8 cellular contexts compared by ENCODE assay signal in genomic region chr1:210232524-210233215, GRCh38. TPM values are rescaled to one million over a fixed set of nuclear protein-coding genes. Genes with fewer than 3 reads are reported as not detected.
DNase-seq lines count a peak whose midpoint lies in the region; ATAC-seq and TF ChIP-seq lines count a peak whose summit lies in the region.

SERTAD4 (plus strand) TSS chr1:210232796; CDS start chr1:210237961, 5,165 bp downstream.

- TF ChIP-seq CTCF in IMR-90 (conservative IDR thresholded peaks at IDR 0.05; ENCODE audit: low read depth, low read length) (no peak), WERI-Rb-1 (IDR thresholded peaks at IDR 0.05; ENCODE audit: low read depth, low read length) (no peak), foreskin fibroblast (IDR thresholded peaks at IDR 0.05; ENCODE audit: low read depth, low read length) (no peak), nephron (IDR thresholded peaks at IDR 0.05; ENCODE audit: unreplicated experiment in 3 of 3) (no peak)

- no peak within 1 kb of the TSS for H3K9ac ChIP-seq in IMR-90 (ENCODE audit: low read depth, low read length)

- H3K27ac Mint-ChIP-seq in CD4-positive, CD25-positive, alpha-beta regulatory T cell: no peak within 1 kb of the TSS
- H3K27ac Mint-ChIP-seq in nephron: peak within 1 kb of the TSS; percentile 70 to 91 (median 88)

- no peak for TF ChIP-seq POLR2A in IMR-90 (IDR thresholded peaks at IDR 0.05; ENCODE audit: low read depth, low read length)

- peak within 1 kb of the TSS; percentile 93 for H2AFZ ChIP-seq in IMR-90 (replicated peaks; ENCODE audit: low read length, poor library complexity)

- in situ Hi-C loops in IMR-90 (cut with MboI; ENCODE audit: low sequenced_read_pairs): no loop called here

- H4K91ac ChIP-seq in IMR-90 (ENCODE audit: insufficient read depth, low read depth, low read length): peak within 1 kb of the TSS; percentile 23

- H4K20me1 ChIP-seq in IMR-90 (ENCODE audit: insufficient read depth, low read length): no peaks in the 10 kb centered on the region

- H3K56ac ChIP-seq in IMR-90 (ENCODE audit: extremely low read depth, insufficient read depth, low read length): no peak within 1 kb of the TSS; the same call in 1 of the 2 replicates

- no peak for TF ChIP-seq RAD21 in IMR-90 (IDR thresholded peaks at IDR 0.05; ENCODE audit: low read length)

- CTCF ChIA-PET in IMR-90 (lab: Yijun Ruan, JAX): interaction anchor here (0.6 to 1.7 kb wide), 3 partner anchors 10 to 89 kb away, joined by 3 to 5 read pairs (median 3); no protein-coding TSS in a partner anchor

- no peak within 1 kb of the TSS for H2AK5ac ChIP-seq in IMR-90 (ENCODE audit: low read depth, low read length)

- H3K9me3 ChIP-seq in CD4-positive, CD25-positive, alpha-beta regulatory T cell (ENCODE audit: control insufficient read depth in 2 of 2, low read length in 2 of 2): no peaks in the 10 kb centered on the region
- H3K9me3 ChIP-seq in IMR-90 (ENCODE audit: control insufficient read depth, insufficient read depth, low read length) (no peaks in the 10 kb centered on the region), WERI-Rb-1 (ENCODE audit: severe bottlenecking) (no peaks in the 10 kb centered on the region)

- intact Hi-C loops in IMR-90 (cut with micrococcal nuclease): no loop called here

- H3K23ac ChIP-seq in IMR-90 (ENCODE audit: low read depth, low read length): peak within 1 kb of the TSS; percentile 72; the same call in 1 of the 2 replicates

- no peak within 1 kb of the TSS for H3K27ac ChIP-seq in CD4-positive, CD25-positive, alpha-beta regulatory T cell (ENCODE audit: insufficient read depth, low read length, poor library complexity, severe bottlenecking)
- H3K27ac ChIP-seq in IMR-90 (ENCODE audit: insufficient read depth, low read length): peak within 1 kb of the TSS; percentile 36; the same call in 1 of the 2 replicates
- peak within 1 kb of the TSS; percentile 79 for H3K27ac ChIP-seq in WERI-Rb-1

- H3K9me1 ChIP-seq in IMR-90 (ENCODE audit: insufficient read depth, low read length): peaks cover 8% of the 10 kb centered on the region; the same call in 1 of the 2 replicates

- H3K4me1 Mint-ChIP-seq in CD4-positive, CD25-positive, alpha-beta regulatory T cell: peaks cover 0 to 6% (median 3%) of the 10 kb centered on the region in 4 donors
- H3K4me1 Mint-ChIP-seq in nephron: peaks cover 40% of the 10 kb centered on the region

- H2BK20ac ChIP-seq in IMR-90 (ENCODE audit: low read depth, low read length): peak within 1 kb of the TSS; percentile 44; the same call in 1 of the 2 replicates

- 2% methylated on average over 19 of the region's 79 CpGs; no CpG with 5 or more reads in 1 of the 2 experiments for WGBS in IMR-90 (ENCODE audit: extremely low coverage in 2 of 2, insufficient read length in 1 of 2), 2 experiments

- dilution Hi-C loops in IMR-90 (cut with HindIII; ENCODE audit: low sequenced_read_pairs, unreplicated experiment): no loop called here

- H3K4me2 ChIP-seq in IMR-90 (ENCODE audit: low read depth, low read length): peak within 1 kb of the TSS; percentile 96

- peak within 1 kb of the TSS; percentile 79 for H2AK9ac ChIP-seq in IMR-90 (replicated peaks; ENCODE audit: low read depth, low read length, poor library complexity)

- H3K4me3 ChIP-seq in CD4-positive, CD25-positive, alpha-beta regulatory T cell (ENCODE audit: low read depth, low read length): no peak within 1 kb of the TSS
- peak within 1 kb of the TSS; percentile 60 for H3K4me3 ChIP-seq in IMR-90 (ENCODE audit: insufficient read depth, low read depth, low read length)
- peak within 1 kb of the TSS; percentile 89 for H3K4me3 ChIP-seq in WERI-Rb-1 (ENCODE audit: low read depth, low read length)
- peak within 1 kb of the TSS; percentile 59 to 68 for H3K4me3 ChIP-seq in foreskin fibroblast (ENCODE audit: low read depth in 1 of 2, low read length in 2 of 2)

- peak within 1 kb of the TSS in 1 of 2 experiments; percentile 75; a peak in 1 of 4 replicates for H4K8ac ChIP-seq in IMR-90 (ENCODE audit: low read depth in 2 of 2, low read length in 2 of 2)

- H4K5ac ChIP-seq in IMR-90 (ENCODE audit: low read depth, low read length): no peak within 1 kb of the TSS

- H3K79me1 ChIP-seq in IMR-90 (ENCODE audit: low read depth in 1 of 2, low read length in 2 of 2): no peaks in the 10 kb centered on the region

- H3K9me3 Mint-ChIP-seq in CD4-positive, CD25-positive, alpha-beta regulatory T cell: peaks cover 0 to 2% (median 0%) of the 10 kb centered on the region in 7 donors
- H3K9me3 Mint-ChIP-seq in nephron: no peaks in the 10 kb centered on the region

- DNase-seq in CD4-positive, CD25-positive, alpha-beta regulatory T cell: no peak
- DNase-seq in IMR-90 (no peak), WERI-Rb-1 (peak; percentile 81), foreskin fibroblast (peak in 1 of 2 donors; percentile 69), NCI-H187 (lab: John Stamatoyannopoulos, UW) (no peak)
- no peak for DNase-seq in activated CD4-positive, alpha-beta T cell treated with anti-CD3 and anti-CD28 coated beads, Interleukin-2, amount 50 U/mL, for 48 hours

- H3K4ac ChIP-seq in IMR-90 (ENCODE audit: low read depth, low read length): peak within 1 kb of the TSS; percentile 95

- no peaks in the 10 kb centered on the region for H3K36me3 ChIP-seq in CD4-positive, CD25-positive, alpha-beta regulatory T cell (ENCODE audit: control insufficient read depth, insufficient read depth, low read length)
- H3K36me3 ChIP-seq in IMR-90 (ENCODE audit: control insufficient read depth, insufficient read depth, low read length) (no peaks in the 10 kb centered on the region), WERI-Rb-1 (no peaks in the 10 kb centered on the region)

- peaks cover 14% of the 10 kb centered on the region for H3K4me1 ChIP-seq in CD4-positive, CD25-positive, alpha-beta regulatory T cell (ENCODE audit: control insufficient read depth, insufficient read depth, low read length, poor library complexity, severe bottlenecking)
- peaks cover 7% of the 10 kb centered on the region; the same call in 1 of the 2 replicates for H3K4me1 ChIP-seq in IMR-90 (ENCODE audit: control insufficient read depth, insufficient read depth, low read length)

- no peak within 1 kb of the TSS for H2BK5ac ChIP-seq in IMR-90 (ENCODE audit: low read depth, low read length, poor library complexity, severe bottlenecking)

- no peak for ATAC-seq in CD4-positive, CD25-positive, alpha-beta regulatory T cell (ENCODE audit: low read depth in 2 of 2)
- ATAC-seq in IMR-90 (ENCODE audit: low read depth) (peak; percentile 27), GM19452 (IDR thresholded peaks at IDR 0.05; ENCODE audit: unreplicated experiment) (no peak)

- peaks cover 48% of the 10 kb centered on the region for H3K27me3 Mint-ChIP-seq in CD4-positive, CD25-positive, alpha-beta regulatory T cell
- H3K27me3 Mint-ChIP-seq in nephron (ENCODE audit: low read depth): peaks cover 48% of the 10 kb centered on the region

- peak within 1 kb of the TSS in 3 of 4 donors; percentile 44 to 70 (median 46) for H3K4me3 Mint-ChIP-seq in CD4-positive, CD25-positive, alpha-beta regulatory T cell
- H3K4me3 Mint-ChIP-seq in nephron: peak within 1 kb of the TSS; percentile 86 to 92 (median 91)

- peak within 1 kb of the TSS; percentile 58; the same call in 1 of the 2 replicates for H3K18ac ChIP-seq in IMR-90 (ENCODE audit: low read depth, low read length)

- no peaks in the 10 kb centered on the region for H3K36me3 Mint-ChIP-seq in CD4-positive, CD25-positive, alpha-beta regulatory T cell
- no peaks in the 10 kb centered on the region for H3K36me3 Mint-ChIP-seq in nephron (ENCODE audit: low read depth)

- H2BK120ac ChIP-seq in IMR-90 (ENCODE audit: low read depth, low read length): peak within 1 kb of the TSS; percentile 97

- POLR2A ChIA-PET in IMR-90 (lab: Charles Lee; ENCODE audit: unreplicated experiment): interaction anchor here (0.6 kb wide), 1 partner anchor 82 kb away, joined by 3 read pairs; no protein-coding TSS in a partner anchor

- peak within 1 kb of the TSS; percentile 73; the same call in 1 of the 2 replicates for H3K14ac ChIP-seq in IMR-90 (replicated peaks; ENCODE audit: low read depth, low read length)

- H3K27me3 ChIP-seq in CD4-positive, CD25-positive, alpha-beta regulatory T cell (ENCODE audit: control insufficient read depth, insufficient read depth, low read length): peaks cover 49% of the 10 kb centered on the region
- H3K27me3 ChIP-seq in IMR-90 (ENCODE audit: control insufficient read depth, insufficient read depth, low read length) (peaks cover 55% of the 10 kb centered on the region), WERI-Rb-1 (ENCODE audit: insufficient read depth, low read depth, severe bottlenecking) (no peaks in the 10 kb centered on the region)

- H2BK15ac ChIP-seq in IMR-90 (ENCODE audit: low read depth, low read length): no peak within 1 kb of the TSS

- no TSS peak for BruUV-seq in IMR-90 (replicated peaks; lab: Mats Ljungman, UMichigan)

TF ChIP-seq in IMR-90, 13 proteins besides CTCF, POLR2A, EP300 and RAD21:
- TF ChIP-seq FOS (IDR thresholded peaks at IDR 0.05; ENCODE audit: low read depth, low read length) (no peak), NFE2L2 (IDR thresholded peaks at IDR 0.05; ENCODE audit: low read depth, low read length) (no peak), RFX5 (IDR thresholded peaks at IDR 0.05; ENCODE audit: low read depth, low read length) (no peak), CEBPB (IDR thresholded peaks at IDR 0.05; ENCODE audit: low read depth, low read length) (no peak), CHD1 (IDR thresholded peaks at IDR 0.05; ENCODE audit: low read depth, low read length) (no peak), BHLHE40 (IDR thresholded peaks at IDR 0.05; ENCODE audit: low read depth, low read length) (no peak), MXI1 (IDR thresholded peaks at IDR 0.05; ENCODE audit: borderline replicate concordance, low read depth, low read length) (no peak)

RNA-seq across cellular contexts. Expression of gene SERTAD4, which starts in this region (rescaled TPM):
- total RNA-seq in CD4-positive, CD25-positive, alpha-beta regulatory T cell: not detected
- polyA plus RNA-seq in CD4-positive, CD25-positive, alpha-beta regulatory T cell: not detected
- total RNA-seq in IMR-90 (2012; rRNA removed): under 0.01 TPM in 2 replicates
- 0.07 and 0.22 TPM in 2 replicates for polyA plus RNA-seq in IMR-90 (2012; rRNA removed)
- polyA plus RNA-seq in IMR-90 (2012; cell fraction: cytosol; rRNA removed): 0.01 and 0.04 TPM in 2 replicates
- polyA plus RNA-seq in IMR-90 (2012; cell fraction: nucleus; rRNA removed; ENCODE audit: low replicate concordance): 0.03 and 0.11 TPM in 2 replicates

Comparison
In these comparisons a context has a peak if more than half of its experiments do, and no peak if none do; other contexts are left out.
1. Peak in ATAC-seq, H3K4me3 ChIP-seq, H3K27ac ChIP-seq and H3K4me2 ChIP-seq in IMR-90; RNA of the gene not detected or under 1 TPM.
2. H3K27ac Mint-ChIP-seq: peak in nephron (3 of 3); none in CD4-positive, CD25-positive, alpha-beta regulatory T cell (0 of 3).